Comparison of ENCODE assay signal across 21 cellular contexts in genomic region chr4:90165883-90166282, GRCh38. TPM values are rescaled to one million over a fixed set of nuclear protein-coding genes. Genes with fewer than 3 reads are reported as not detected.
DNase-seq lines count a peak whose midpoint lies in the region; ATAC-seq, FAIRE-seq and TF ChIP-seq lines count a peak whose summit lies in the region.
"Had no signal": no experiment of that assay in that cellular context is flagged by ENCODE, and none has a peak within 500 bp of the region (broad histone marks: within the 10 kb centered on the region; RNA-seq: fewer than 3 reads in every experiment).

No MANE protein-coding gene starts in this region.

- H2AFZ ChIP-seq in GM12878 (ENCODE audit: control insufficient read depth, low read depth, low read length) = no peak overlapping the region

- ATAC-seq in GM19023 (IDR thresholded peaks at IDR 0.05; ENCODE audit: unreplicated experiment) = peak; percentile 54
- ATAC-seq in GM21717 (IDR thresholded peaks at IDR 0.05; ENCODE audit: unreplicated experiment) = peak; percentile 98
- ATAC-seq in HG03045 (IDR thresholded peaks at IDR 0.05; ENCODE audit: unreplicated experiment) = peak; percentile 85
- ATAC-seq in GM12878 = peak; percentile 91
- ATAC-seq: effector memory CD8-positive, alpha-beta T cell; natural killer cell treated with Interleukin-12 subunit alpha and Interleukin-12 subunit beta and Interleukin-15 and Interleukin-18, amount 100 ng/mL, for 72 hours had no signal

- peaks cover 3% of the 10 kb centered on the region; the same call in 1 of the 2 replicates for H3K4me1 ChIP-seq in GM12878 (ENCODE audit: control insufficient read depth, insufficient read depth, low read length)
- H3K4me1 ChIP-seq: prostate gland, upper lobe of left lung had no signal

- peak; percentile 82 for FAIRE-seq in GM12878 (lab: Jason Lieb, UNC)
- FAIRE-seq: H54 had no signal

- RAD21 ChIA-PET in GM12878 (lab: Charles Lee; ENCODE audit: unreplicated experiment) = no interaction called here

- 1% methylated on average over 5 of the region's 5 CpGs for WGBS in GM12878 (ENCODE audit: insufficient coverage, insufficient replicate concordance, low lambda C conversion rate, missing lambda C conversion rate)

- TF ChIP-seq EP300 in GM12878 (IDR thresholded peaks at IDR 0.05; ENCODE audit: borderline replicate concordance in 1 of 2, control insufficient read depth in 1 of 2, low read depth in 2 of 2, low read length in 2 of 2) = peak; percentile 48 to 85; a peak in 2 of 4 replicates

- no peak for TF ChIP-seq CTCF in GM12878 (IDR thresholded peaks at IDR 0.05 in 2 of 3, conservative IDR thresholded peaks at IDR 0.05 in 1 of 3; ENCODE audit: control insufficient read depth in 2 of 3, extremely low read depth in 1 of 3, insufficient read depth in 1 of 3, low read depth in 3 of 3, low read length in 3 of 3)

- no peak overlapping the region for H3K9ac ChIP-seq in GM12878 (ENCODE audit: control insufficient read depth, insufficient read depth, low read length)

- POLR2A ChIA-PET in GM12878 (lab: Charles Lee) = no interaction called here

- intact Hi-C loops in GM12878 (cut with micrococcal nuclease; ENCODE audit: unreplicated experiment) = loop anchor here (5.0 kb wide), 2 partner anchors 39 to 139 kb away; partner anchors contain the start of gene CCSER1
- intact Hi-C loops in posterior cingulate gyrus (cut with DNase I) = no loop called here

- H4K20me1 ChIP-seq in GM12878 (ENCODE audit: control insufficient read depth, insufficient read depth) = no peaks in the 10 kb centered on the region

- H3K9me3 ChIP-seq in GM12878 (replicated peaks; ENCODE audit: control insufficient read depth, insufficient read depth, low read length) = no peaks in the 10 kb centered on the region
- H3K9me3 ChIP-seq: prostate gland, upper lobe of left lung had no signal

- DNase-seq in GM12878 (ENCODE audit: low read depth, low spot score) (peak; percentile 25), NOMO-1 treated with DMSO at 0.1 percent for 48 hours (lab: John Stamatoyannopoulos, UW; ENCODE audit: unreplicated experiment) (no peak), NCI-H1436 (lab: John Stamatoyannopoulos, UW) (no peak), posterior cingulate gyrus (no peak), NOMO-1 treated with dmso at 0.1 percent for 144 hours (lab: John Stamatoyannopoulos, UW; ENCODE audit: unreplicated experiment) (no peak)
- DNase-seq: activated effector memory CD4-positive, alpha-beta T cell treated with anti-CD3 and anti-CD28 coated beads, Interleukin-2, amount 50 U/mL, for 16 hours; amygdala; effector memory CD8-positive, alpha-beta T cell; mesendoderm; NCI-H146; SIG-M5; stimulated activated naive CD4-positive, alpha-beta T cell treated with Interleukin-2 at 50 U/mL for 16 hours; upper lobe of left lung had no signal

- no peak overlapping the region for H3K27ac ChIP-seq in GM12878 (ENCODE audit: control insufficient read depth, insufficient read depth)
- H3K27ac ChIP-seq: prostate gland, upper lobe of left lung had no signal

- no peaks in the 10 kb centered on the region for H3K36me3 ChIP-seq in GM12878 (ENCODE audit: control insufficient read depth in 2 of 2, insufficient read depth in 2 of 2, low read length in 1 of 2)
- H3K36me3 ChIP-seq: prostate gland, upper lobe of left lung had no signal

- CTCF ChIA-PET in GM12878 (lab: Yijun Ruan, JAX) = interaction anchor here (0.8 kb wide), 1 partner anchor 247 kb away, joined by 4 read pairs; no protein-coding TSS in a partner anchor

- no peaks in the 10 kb centered on the region for H3K79me2 ChIP-seq in GM12878 (ENCODE audit: control insufficient read depth, insufficient read depth, low read length)

- SMC1A ChIA-PET in GM12878 (lab: Charles Lee; ENCODE audit: uncharacterized antibody, unreplicated experiment) = interaction anchor here (0.5 to 1.8 kb wide), 4 partner anchors 10 to 140 kb away, joined by 3 to 5 read pairs (median 3); no protein-coding TSS in a partner anchor

- H3K4me2 ChIP-seq in GM12878 (ENCODE audit: control insufficient read depth, insufficient read depth) = 0 out of 2 replicates have a peak overlapping the region, but pooled peaks have one; percentile 25

- in situ Hi-C loops in GM12878 (cut with MboI) = no loop called here

- no peaks in the 10 kb centered on the region for H3K27me3 ChIP-seq in GM12878 (replicated peaks in 1 of 2; ENCODE audit: control insufficient read depth in 2 of 2, insufficient read depth in 2 of 2, low read length in 1 of 2)
- H3K27me3 ChIP-seq: upper lobe of left lung had no signal

- BruUV-seq in GM12878 (replicated peaks; lab: Mats Ljungman, UMichigan) = no TSS peak

- no peak for TF ChIP-seq POLR2A in GM12878 (IDR thresholded peaks at IDR 0.05; ENCODE audit: low read depth, low read length)

- no peak for TF ChIP-seq RAD21 in GM12878 (IDR thresholded peaks at IDR 0.05; ENCODE audit: insufficient read depth, low read depth, low read length)

- H3K4me3 ChIP-seq in GM12878 = no peak overlapping the region
- H3K4me3 ChIP-seq: prostate gland, upper lobe of left lung had no signal

TF ChIP-seq in GM12878, 131 proteins besides CTCF, POLR2A, EP300 and RAD21 (continues in another document):
- TF ChIP-seq CHD2 (IDR thresholded peaks at IDR 0.05; ENCODE audit: borderline replicate concordance, low read depth, low read length) (0 out of 2 replicates have a peak, but pooled peaks have one; percentile 14), TBL1XR1 (IDR thresholded peaks at IDR 0.05; ENCODE audit: low read depth, low read length) (no peak), USF2 (IDR thresholded peaks at IDR 0.05; ENCODE audit: borderline replicate concordance, low read depth, low read length) (no peak), FOXM1 (IDR thresholded peaks at IDR 0.05; ENCODE audit: low read depth, low read length) (peak; percentile 73; the same call in 1 of the 2 replicates), CUX1 (IDR thresholded peaks at IDR 0.05; ENCODE audit: insufficient replicate concordance, low read depth, low read length) (no peak), DPF2 (IDR thresholded peaks at IDR 0.05) (peak; percentile 74), HCFC1 (IDR thresholded peaks at IDR 0.05; ENCODE audit: low read length) (no peak), KAT2A (conservative IDR thresholded peaks at IDR 0.05; ENCODE audit: control insufficient read depth, low read depth, low read length) (no peak)

RNA-seq across cellular contexts. Expression of gene CCSER1, which starts 38.7 kb away (rescaled TPM):
- 1.6 TPM in 2 replicates for total RNA-seq in GM12878 (2013; cell fraction: nucleolus; rRNA removed)
- 1.6 and 3.3 TPM in 2 replicates for total RNA-seq in GM12878 (2014; rRNA removed)
- 1.8 and 2.7 TPM in 2 replicates for total RNA-seq in GM12878 (2014; rRNA removed; fragmentation: Illumina TruSeq; extraction: Trizol)
- total RNA-seq in GM12878 (2021) = 1.2 TPM in 2 replicates
- 0.83 TPM for polyA plus RNA-seq in GM12878 (2011; ENCODE audit: low read depth)
- polyA plus RNA-seq in GM12878 (2011; rRNA removed) = 0.43 and 0.87 TPM in 2 replicates
- polyA plus RNA-seq in GM12878 (2011; cell fraction: cytosol; rRNA removed) = 0.08 and 0.15 TPM in 2 replicates
- polyA plus RNA-seq in GM12878 (2011; cell fraction: nucleus; rRNA removed) = 0.28 and 0.83 TPM in 2 replicates
- polyA plus RNA-seq in GM12878 (2012) = 0.68 and 0.94 TPM in 2 replicates
- 0.34 and 0.55 TPM in 2 replicates for polyA plus RNA-seq in GM12878 (2014; fragmentation: Illumina TruSeq; extraction: Trizol)
- polyA plus RNA-seq in GM12878 (2014; fragmentation: Nextera tagmentation; extraction: Ambion mirVana) = under 1 TPM; 0.22 to 0.26 TPM
- polyA plus RNA-seq in GM12878 (2014; rRNA removed) = 0.89 and 1.2 TPM in 2 replicates
- 1 to 10 TPM in 1 of 2 experiments, under 1 TPM in 1; 0.71 to 1.2 TPM for polyA plus RNA-seq in GM12878 (2016; fragmentation: Nextera tagmentation; extraction: Ambion mirVana)
- 1.6 and 2.0 TPM in 2 replicates for polyA minus RNA-seq in GM12878 (2011; rRNA and poly(A)+ RNA removed)
- not detected in 2 replicates for polyA minus RNA-seq in GM12878 (2011; cell fraction: cytosol; rRNA and poly(A)+ RNA removed)
- 3.4 TPM in 2 replicates for polyA minus RNA-seq in GM12878 (2011; cell fraction: nucleus; rRNA and poly(A)+ RNA removed)
- total RNA-seq: T-helper 2 cell treated with Interferon-gamma antibody and Interleukin-4, amounts not matched to agents 100 ng/mL and 5 ng/mL, for 36 hours had no signal
- polyA plus RNA-seq: BJ had no signal
